In the genomic region with DNA sequence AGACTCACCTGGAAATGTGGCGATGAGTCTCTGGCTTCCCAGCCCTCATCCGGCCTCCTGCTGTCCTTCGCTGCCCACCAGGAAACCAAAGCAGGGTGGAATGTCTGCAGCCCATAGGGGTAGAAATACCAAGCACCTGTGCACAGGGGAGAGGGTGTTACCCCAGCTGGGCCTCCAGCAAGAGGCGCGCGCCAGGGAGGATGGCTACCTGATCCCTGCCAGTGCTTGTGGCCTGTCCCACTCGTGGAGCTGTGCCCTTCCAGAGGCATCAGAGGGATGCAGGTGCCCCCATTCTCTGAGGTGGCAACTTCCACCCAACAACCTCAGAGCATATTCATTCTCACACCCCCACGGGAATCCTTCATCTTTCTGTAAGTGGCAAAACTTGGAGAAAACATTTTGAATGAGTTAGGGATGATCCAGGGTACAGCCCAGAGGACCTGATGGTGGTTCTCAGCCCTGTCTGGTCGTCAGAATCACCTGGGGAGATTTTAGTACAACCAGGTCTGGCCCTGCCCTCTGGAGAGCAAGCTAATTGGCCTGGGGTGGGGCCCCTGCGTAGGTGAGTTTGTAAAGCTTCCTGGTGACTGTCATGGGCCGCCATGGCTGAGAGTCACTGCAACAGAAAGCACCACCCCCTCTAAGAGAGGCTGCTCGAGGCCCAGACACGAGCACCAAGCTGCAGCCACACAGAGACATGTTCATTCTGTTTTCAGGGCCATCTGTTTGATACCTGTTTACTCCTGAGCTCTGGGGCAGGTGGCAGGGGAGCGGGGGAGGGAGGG, we compare ENCODE assay signal across 17 cellular contexts. TPM values are rescaled to one million over a fixed set of nuclear protein-coding genes. Genes with fewer than 3 reads are reported as not detected.
DNase-seq lines count a peak whose midpoint lies in the region; ATAC-seq and TF ChIP-seq lines count a peak whose summit lies in the region.
"Had no signal": no experiment of that assay in that cellular context is flagged by ENCODE, and none has a peak within 500 bp of the region (broad histone marks: within the 10 kb centered on the region; RNA-seq: fewer than 3 reads in every experiment).

No MANE protein-coding gene starts in this region.

- intact Hi-C loops in CD14-positive monocyte (cut with micrococcal nuclease) = no loop called here

- H3K4me3 Mint-ChIP-seq in CD14-positive monocyte (no peak overlapping the region), glutamatergic neuron (ENCODE audit: unreplicated experiment) (no peak overlapping the region)
- H3K4me3 Mint-ChIP-seq in stimulated activated effector memory CD8-positive, alpha-beta T cell treated with anti-CD3 and anti-CD28 coated beads, Interleukin-12 subunit alpha, Interleukin-12 subunit beta, amount 100 ng/mL, for 72 hours = no peak overlapping the region
- H3K4me3 Mint-ChIP-seq: stimulated activated memory B cell treated with anti-CD40 and anti-IgM and Interleukin-4, amounts not matched to agents 10 μg/mL and 1 μg/mL and 100 μg/mL, for 72 hours had no signal

- ATAC-seq in stimulated activated effector memory CD8-positive, alpha-beta T cell treated with anti-CD3 and anti-CD28 coated beads, Interleukin-12 subunit alpha, Interleukin-12 subunit beta, amount 100 ng/mL, for 72 hours = no peak
- ATAC-seq: heart right ventricle; stimulated activated memory B cell treated with anti-CD40 and anti-IgM and Interleukin-4, amounts not matched to agents 10 μg/mL and 1 μg/mL and 100 μg/mL, for 72 hours had no signal

- no peak for TF ChIP-seq CTCF in CD14-positive monocyte (IDR thresholded peaks at IDR 0.05)
- TF ChIP-seq CTCF in glutamatergic neuron (IDR thresholded peaks at IDR 0.05; ENCODE audit: partially characterized antibody, unreplicated experiment) = no peak

- H3K27ac Mint-ChIP-seq in CD14-positive monocyte (peak overlapping the region; percentile 8 to 45 (median 17)), glutamatergic neuron (ENCODE audit: unreplicated experiment) (peak overlapping the region; percentile 85)
- H3K27ac Mint-ChIP-seq in stimulated activated effector memory CD8-positive, alpha-beta T cell treated with anti-CD3 and anti-CD28 coated beads, Interleukin-12 subunit alpha, Interleukin-12 subunit beta, amount 100 ng/mL, for 72 hours = no peak overlapping the region
- H3K27ac Mint-ChIP-seq: stimulated activated memory B cell treated with anti-CD40 and anti-IgM and Interleukin-4, amounts not matched to agents 10 μg/mL and 1 μg/mL and 100 μg/mL, for 72 hours had no signal

- DNase-seq in NCI-H345 (lab: John Stamatoyannopoulos, UW) = peak; percentile 32
- no peak for DNase-seq in NCI-H345 treated with DMSO at 0.1 percent for 48 hours (lab: John Stamatoyannopoulos, UW; ENCODE audit: unreplicated experiment)
- no peak for DNase-seq in CD14-positive monocyte (ENCODE audit: low spot score)
- peak; percentile 88 for DNase-seq in NCI-H2171 (lab: John Stamatoyannopoulos, UW)
- no peak for DNase-seq in glutamatergic neuron
- DNase-seq in Kasumi-1 (lab: John Stamatoyannopoulos, UW) = no peak
- no peak for DNase-seq in COR-L47 (lab: John Stamatoyannopoulos, UW)
- DNase-seq in stimulated activated effector memory CD8-positive, alpha-beta T cell treated with anti-CD3 and anti-CD28 coated beads, Interleukin-12 subunit alpha, Interleukin-12 subunit beta, amount 100 ng/mL, for 72 hours (ENCODE audit: low spot score in 2 of 2) = no peak
- DNase-seq: ACHN; activated CD8-positive, alpha-beta memory T cell treated with anti-CD3 and anti-CD28 coated beads for 24 hours; activated gamma-delta T cell; esophagus squamous epithelium; GDM1; heart right ventricle; islet precursor cell; NCI-H1930 had no signal

- no peaks in the 10 kb centered on the region for H3K27me3 Mint-ChIP-seq in CD14-positive monocyte (ENCODE audit: low read depth in 3 of 3)
- H3K27me3 Mint-ChIP-seq in glutamatergic neuron (ENCODE audit: unreplicated experiment) = peaks cover 5% of the 10 kb centered on the region
- H3K27me3 Mint-ChIP-seq: stimulated activated memory B cell treated with anti-CD40 and anti-IgM and Interleukin-4, amounts not matched to agents 10 μg/mL and 1 μg/mL and 100 μg/mL, for 72 hours had no signal

- peaks cover 83 to 98% of the 10 kb centered on the region in 2 donors for H3K36me3 Mint-ChIP-seq in CD14-positive monocyte
- no peaks in the 10 kb centered on the region for H3K36me3 Mint-ChIP-seq in glutamatergic neuron (ENCODE audit: unreplicated experiment)
- H3K36me3 Mint-ChIP-seq in stimulated activated effector memory CD8-positive, alpha-beta T cell treated with anti-CD3 and anti-CD28 coated beads, Interleukin-12 subunit alpha, Interleukin-12 subunit beta, amount 100 ng/mL, for 72 hours = peaks cover 100% of the 10 kb centered on the region

- H3K4me1 Mint-ChIP-seq in CD14-positive monocyte (peaks cover 5% of the 10 kb centered on the region), glutamatergic neuron (ENCODE audit: low read depth, unreplicated experiment) (peaks cover 13% of the 10 kb centered on the region)
- H3K4me1 Mint-ChIP-seq in stimulated activated effector memory CD8-positive, alpha-beta T cell treated with anti-CD3 and anti-CD28 coated beads, Interleukin-12 subunit alpha, Interleukin-12 subunit beta, amount 100 ng/mL, for 72 hours = peaks cover 25% of the 10 kb centered on the region

- no peaks in the 10 kb centered on the region for H3K9me3 Mint-ChIP-seq in CD14-positive monocyte
- peaks cover 4% of the 10 kb centered on the region for H3K9me3 Mint-ChIP-seq in glutamatergic neuron (ENCODE audit: unreplicated experiment)
- no peaks in the 10 kb centered on the region for H3K9me3 Mint-ChIP-seq in stimulated activated effector memory CD8-positive, alpha-beta T cell treated with anti-CD3 and anti-CD28 coated beads, Interleukin-12 subunit alpha, Interleukin-12 subunit beta, amount 100 ng/mL, for 72 hours
- H3K9me3 Mint-ChIP-seq: stimulated activated memory B cell treated with anti-CD40 and anti-IgM and Interleukin-4, amounts not matched to agents 10 μg/mL and 1 μg/mL and 100 μg/mL, for 72 hours had no signal

RNA-seq across cellular contexts. Expression of a gene that starts 9.9 kb away (rescaled TPM):
- polyA plus RNA-seq in CD14-positive monocyte = 10 to 100 TPM; 95.8 to 97.8 TPM
- 174 TPM for total RNA-seq in glutamatergic neuron (ENCODE audit: unreplicated experiment)

RNA-seq across cellular contexts. Expression of a gene that starts 40.1 kb away (rescaled TPM):
- 10 to 100 TPM in 1 of 2 donors, 1 to 10 TPM in 1; 6.7 to 12.7 TPM for polyA plus RNA-seq in CD14-positive monocyte
- total RNA-seq in glutamatergic neuron (ENCODE audit: unreplicated experiment) = 55.6 TPM

RNA-seq across cellular contexts. Expression of a gene that starts 45.1 kb away (rescaled TPM):
- polyA plus RNA-seq in CD14-positive monocyte = 1 to 10 TPM; 7.1 to 7.2 TPM
- 51.0 TPM for total RNA-seq in glutamatergic neuron (ENCODE audit: unreplicated experiment)

RNA-seq across cellular contexts. Expression of a gene that starts 48.1 kb away (rescaled TPM):
- 1 to 10 TPM; 8.9 to 9.3 TPM for polyA plus RNA-seq in CD14-positive monocyte
- total RNA-seq in glutamatergic neuron (ENCODE audit: unreplicated experiment) = 19.4 TPM

Comparison
In these comparisons a context has a peak if more than half of its experiments do, and no peak if none do; other contexts are left out.
1. DNase-seq: peak in NCI-H345 (single experiment) and NCI-H2171 (single experiment); none in NCI-H345 treated with DMSO at 0.1 percent for 48 hours (single experiment), CD14-positive monocyte (single experiment), glutamatergic neuron (single experiment), Kasumi-1 (0 of 2), COR-L47 (single experiment) and stimulated activated effector memory CD8-positive, alpha-beta T cell treated with anti-CD3 and anti-CD28 coated beads, Interleukin-12 subunit alpha, Interleukin-12 subunit beta, amount 100 ng/mL, for 72 hours (0 of 2).